ENCODE assay signal across 1 cellular context in the genomic region with DNA sequence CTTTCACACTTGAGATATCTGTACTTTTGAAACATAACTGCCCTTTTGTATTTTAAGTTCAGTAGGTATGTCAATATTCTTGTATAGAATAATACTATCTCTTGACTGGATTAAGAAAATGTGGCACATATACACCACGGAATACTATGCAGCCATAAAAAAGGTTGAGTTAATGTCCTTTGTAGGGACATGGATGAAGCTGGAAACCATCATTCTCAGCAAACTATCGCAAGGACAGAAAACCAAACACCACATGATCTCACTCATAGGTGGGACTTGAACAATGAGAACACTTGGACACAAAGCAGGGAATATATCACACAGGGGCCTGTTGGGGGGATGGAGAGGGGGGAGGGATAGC.
TF ChIP-seq lines count a peak whose summit lies in the region.

No MANE protein-coding gene starts in this region.

TF ChIP-seq in HepG2, 621 proteins besides CTCF, POLR2A, EP300 and RAD21:
- TF ChIP-seq ZMYM3 (CRISPR knock-in tag; IDR thresholded peaks at IDR 0.05) (peak; percentile 42; the same call in 1 of the 2 replicates), HMG20A (CRISPR knock-in tag; IDR thresholded peaks at IDR 0.05; ENCODE audit: borderline replicate concordance) (peak; percentile 51; the same call in 1 of the 2 replicates)
